Comparison of ENCODE assay signal across 11 cellular contexts in the genomic region with DNA sequence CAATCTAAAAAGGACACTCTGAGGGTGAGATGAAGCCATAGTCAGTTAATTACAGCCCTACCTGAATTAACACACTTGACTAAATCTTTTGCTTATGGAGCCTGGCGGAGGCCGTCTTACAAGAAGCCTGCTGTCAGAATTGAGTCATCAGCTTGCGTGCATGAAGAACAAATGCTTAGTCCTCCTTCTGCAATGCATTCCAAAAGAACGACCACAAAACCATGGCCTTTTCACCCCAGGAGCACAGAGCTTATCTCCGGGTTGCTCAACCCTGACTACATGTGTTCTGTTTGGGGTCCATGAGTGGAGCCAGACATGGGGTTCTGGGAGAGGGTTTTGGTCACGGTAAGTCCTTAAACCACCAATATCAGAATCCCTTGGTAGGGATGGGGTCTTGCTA.
DNase-seq lines count a peak whose midpoint lies in the region; ATAC-seq and TF ChIP-seq lines count a peak whose summit lies in the region.
"Had no signal": no experiment of that assay in that cellular context is flagged by ENCODE, and none has a peak within 500 bp of the region (broad histone marks: within the 10 kb centered on the region; RNA-seq: fewer than 3 reads in every experiment).

No MANE protein-coding gene starts in this region.

- DNase-seq in activated B cell treated with CpG ODN at 0.5 μM for 24 hours (no peak), renal cortical epithelial cell (ENCODE audit: low read depth) (peak; percentile 99), activated gamma-delta T cell (lab: John Stamatoyannopoulos, UW) (no peak), natural killer cell (no peak), Right ventricle myocardium superior (no peak), left ventricle myocardium inferior (no peak)
- DNase-seq: central memory CD4-positive, alpha-beta T cell; transverse colon had no signal

- no peaks in the 10 kb centered on the region for H3K9me3 ChIP-seq in left ventricle myocardium inferior (replicated peaks)
- H3K9me3 ChIP-seq: transverse colon had no signal

- TF ChIP-seq CTCF in activated B cell treated with CpG ODN at 0.5 μM for 24 hours (IDR thresholded peaks at IDR 0.05): no peak
- no peak for TF ChIP-seq CTCF in natural killer cell (IDR thresholded peaks at IDR 0.05)
- no peak for TF ChIP-seq CTCF in left ventricle myocardium inferior (IDR thresholded peaks at IDR 0.05; ENCODE audit: borderline replicate concordance)

- H3K36me3 ChIP-seq in left ventricle myocardium inferior: no peaks in the 10 kb centered on the region
- H3K36me3 ChIP-seq: transverse colon had no signal

- H3K36me3 Mint-ChIP-seq in activated B cell treated with CpG ODN at 0.5 μM for 24 hours (ENCODE audit: low read depth): no peaks in the 10 kb centered on the region
- H3K36me3 Mint-ChIP-seq in natural killer cell: no peaks in the 10 kb centered on the region

- H3K9me3 Mint-ChIP-seq in activated B cell treated with CpG ODN at 0.5 μM for 24 hours (no peaks in the 10 kb centered on the region), natural killer cell (no peaks in the 10 kb centered on the region)
- H3K9me3 Mint-ChIP-seq: nephron had no signal

- intact Hi-C loops in activated B cell treated with CpG ODN at 0.5 μM for 24 hours (cut with micrococcal nuclease): no loop called here
- intact Hi-C loops in natural killer cell (cut with micrococcal nuclease): no loop called here
- intact Hi-C loops in Right ventricle myocardium superior (cut with DNase I): no loop called here
- intact Hi-C loops in left ventricle myocardium inferior (cut with micrococcal nuclease): no loop called here

- peaks cover 8% of the 10 kb centered on the region for H3K4me1 Mint-ChIP-seq in activated B cell treated with CpG ODN at 0.5 μM for 24 hours
- H3K4me1 Mint-ChIP-seq in natural killer cell: no peaks in the 10 kb centered on the region
- H3K4me1 Mint-ChIP-seq: nephron had no signal

- H3K4me3 Mint-ChIP-seq in activated B cell treated with CpG ODN at 0.5 μM for 24 hours (no peak overlapping the region), natural killer cell (no peak overlapping the region)
- H3K4me3 Mint-ChIP-seq: nephron had no signal

- ATAC-seq in GM19035 (IDR thresholded peaks at IDR 0.05; ENCODE audit: unreplicated experiment): peak; percentile 50
- peak; percentile 56 for ATAC-seq in HG03354 (IDR thresholded peaks at IDR 0.05; ENCODE audit: poor library complexity, severe bottlenecking, unreplicated experiment)
- peak; percentile 52 for ATAC-seq in activated B cell treated with CpG ODN at 0.5 μM for 24 hours (ENCODE audit: low read depth)
- ATAC-seq in natural killer cell: no peak
- ATAC-seq in Right ventricle myocardium superior (ENCODE audit: poor library complexity): no peak

- H3K4me1 ChIP-seq in left ventricle myocardium inferior: no peaks in the 10 kb centered on the region

- CTCF ChIA-PET in activated B cell treated with CpG ODN at 0.5 μM for 24 hours (lab: Charles Lee): no interaction called here

- peaks cover 11% of the 10 kb centered on the region for H3K27me3 ChIP-seq in left ventricle myocardium inferior (ENCODE audit: low read depth)
- H3K27me3 ChIP-seq: transverse colon had no signal

- H3K27me3 Mint-ChIP-seq in activated B cell treated with CpG ODN at 0.5 μM for 24 hours: peaks cover 2% of the 10 kb centered on the region
- no peaks in the 10 kb centered on the region for H3K27me3 Mint-ChIP-seq in natural killer cell (ENCODE audit: low read depth in 2 of 2)

- H3K27ac Mint-ChIP-seq in activated B cell treated with CpG ODN at 0.5 μM for 24 hours (peak overlapping the region; percentile 35), natural killer cell (no peak overlapping the region)
- H3K27ac Mint-ChIP-seq: nephron had no signal

- POLR2A ChIA-PET in activated B cell treated with CpG ODN at 0.5 μM for 24 hours (lab: Charles Lee): interaction anchor here (0.6 kb wide), 1 partner anchor 16 kb away, joined by 3 read pairs; no protein-coding TSS in a partner anchor

- H3K4me3 ChIP-seq in left ventricle myocardium inferior: no peak overlapping the region
- H3K4me3 ChIP-seq: transverse colon had no signal

- H3K27ac ChIP-seq in left ventricle myocardium inferior (replicated peaks): no peak overlapping the region
- H3K27ac ChIP-seq: transverse colon had no signal

Comparison
In these comparisons a context has a peak if more than half of its experiments do, and no peak if none do; other contexts are left out.
1. ATAC-seq: peak in GM19035 (single experiment), HG03354 (single experiment) and activated B cell treated with CpG ODN at 0.5 μM for 24 hours (single experiment); none in natural killer cell (0 of 3) and Right ventricle myocardium superior (single experiment).